10 cellular contexts compared by ENCODE assay signal in the genomic region with DNA sequence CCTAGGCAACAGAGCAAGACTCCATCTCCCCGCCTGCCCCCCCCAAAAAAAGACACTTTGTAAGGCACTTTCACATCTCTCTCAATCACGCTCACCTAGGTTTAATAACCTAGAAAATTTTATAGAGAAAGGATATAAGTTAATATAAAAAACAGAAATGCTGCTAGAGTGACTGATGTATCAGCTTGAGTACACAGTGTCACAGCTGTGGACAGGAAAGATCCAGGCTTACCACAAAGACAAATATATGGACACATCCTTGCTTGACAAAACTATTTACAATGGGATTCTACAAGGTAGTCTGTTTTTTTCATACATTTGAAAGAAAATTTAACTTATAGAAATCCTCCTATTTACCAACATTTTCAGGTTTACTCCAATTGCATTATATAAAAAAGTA.
"Had no signal": no experiment of that assay in that cellular context is flagged by ENCODE, and none has a peak within 500 bp of the region (broad histone marks: within the 10 kb centered on the region; RNA-seq: fewer than 3 reads in every experiment).

No MANE protein-coding gene starts in this region.

- H3K4me1 ChIP-seq: HAP-1 had no signal

- H3K9ac ChIP-seq: GM23248, KMS-11 had no signal

- H3K4me3 ChIP-seq: GM23248, HAP-1, K562 had no signal

- H3K4me2 ChIP-seq: KMS-11 had no signal

- H2AFZ ChIP-seq: GM23248 had no signal

- H3K9me3 ChIP-seq: HAP-1 had no signal

- H3K27ac ChIP-seq: GM23248, HL-60, KMS-11 had no signal

- DNase-seq: GM23248, GOT3, H7, HFFc6, IMR-90 had no signal

- ATAC-seq: HCT116, K562 had no signal

- H3K36me3 ChIP-seq: HAP-1 had no signal

- FAIRE-seq: K562 had no signal
